In genomic region chr4:124632439-124632838, GRCh38 we compare ENCODE assay signal across 18 cellular contexts.
A peak's percentile ranks its signal among the peaks of the same experiment; 100 is the strongest.
DNase-seq lines count a peak whose midpoint lies in the region; ATAC-seq, FAIRE-seq and TF ChIP-seq lines count a peak whose summit lies in the region.
"Had no signal": no experiment of that assay in that cellular context is flagged by ENCODE, and none has a peak within 500 bp of the region (broad histone marks: within the 10 kb centered on the region; RNA-seq: fewer than 3 reads in every experiment).

No MANE protein-coding gene starts in this region.

- H3K27ac ChIP-seq in A673 (ENCODE audit: low read depth, low read length, poor library complexity, severe bottlenecking) (peak overlapping the region; percentile 67), HUES64 (ENCODE audit: low read depth, low read length) (peak overlapping the region; percentile 42; the same call in 1 of the 2 replicates), astrocyte (ENCODE audit: low read depth, low read length) (no peak overlapping the region), mesenchymal stem cell (ENCODE audit: low read length, poor library complexity, severe bottlenecking) (no peak overlapping the region)

- TF ChIP-seq CTCF in A673 (conservative IDR thresholded peaks at IDR 0.05; ENCODE audit: low read depth, low read length) (no peak), astrocyte (IDR thresholded peaks at IDR 0.05; ENCODE audit: insufficient read depth, low read depth, low read length) (no peak)

- H3K9me3 Mint-ChIP-seq in astrocyte (ENCODE audit: unreplicated experiment) = no peaks in the 10 kb centered on the region

- peaks cover 11% of the 10 kb centered on the region for H3K4me1 Mint-ChIP-seq in astrocyte (ENCODE audit: low read depth, unreplicated experiment)
- H3K4me1 Mint-ChIP-seq: B cell had no signal

- no peaks in the 10 kb centered on the region for H3K9me3 ChIP-seq in A673 (ENCODE audit: low read depth, low read length, poor library complexity, severe bottlenecking)
- no peaks in the 10 kb centered on the region for H3K9me3 ChIP-seq in HUES64 (ENCODE audit: insufficient read depth, low read depth, low read length)
- no peaks in the 10 kb centered on the region for H3K9me3 ChIP-seq in astrocyte (ENCODE audit: insufficient read depth, low read depth, low read length)
- H3K9me3 ChIP-seq in mesenchymal stem cell (ENCODE audit: control insufficient read depth, low read length) = no peaks in the 10 kb centered on the region

- no peak overlapping the region for H3K4me3 Mint-ChIP-seq in astrocyte (ENCODE audit: unreplicated experiment)
- H3K4me3 Mint-ChIP-seq: B cell; CD4-positive, alpha-beta T cell had no signal

- WGBS in HUES64 = 96% methylated on average over 5 of the region's 5 CpGs
- 100% methylated on average over 3 of the region's 5 CpGs for WGBS in mesenchymal stem cell

- H3K27me3 Mint-ChIP-seq in astrocyte (ENCODE audit: low read depth, unreplicated experiment) = no peaks in the 10 kb centered on the region
- H3K27me3 Mint-ChIP-seq: B cell; CD4-positive, alpha-beta T cell had no signal

- H2AFZ ChIP-seq in astrocyte (ENCODE audit: low read depth, low read length) = no peak overlapping the region
- no peak overlapping the region for H2AFZ ChIP-seq in mesenchymal stem cell (ENCODE audit: low read depth, low read length)

- H3K9ac ChIP-seq in HUES64 (ENCODE audit: low read depth, low read length) (no peak overlapping the region), astrocyte (ENCODE audit: low read length) (no peak overlapping the region), mesenchymal stem cell (ENCODE audit: low read length) (no peak overlapping the region)

- H3K79me2 ChIP-seq in astrocyte (ENCODE audit: insufficient read depth, low read length) = no peaks in the 10 kb centered on the region

- BruUV-seq in A673 (replicated peaks; lab: Mats Ljungman, UMichigan) = no TSS peak

- H3K4me2 ChIP-seq in astrocyte (ENCODE audit: low read length) (no peak overlapping the region), mesenchymal stem cell (ENCODE audit: low read length, poor library complexity, severe bottlenecking) (no peak overlapping the region)

- no peak overlapping the region for H2BK15ac ChIP-seq in mesenchymal stem cell (ENCODE audit: low read depth, poor library complexity, severe bottlenecking)

- intact Hi-C loops in A673 (cut with micrococcal nuclease; ENCODE audit: unreplicated experiment) = no loop called here

- H4K8ac ChIP-seq in mesenchymal stem cell (ENCODE audit: low read length) = no peak overlapping the region

- no peak overlapping the region for H2AK5ac ChIP-seq in mesenchymal stem cell (ENCODE audit: low read length, severe bottlenecking)

- peak overlapping the region; percentile 50 for H4K91ac ChIP-seq in mesenchymal stem cell (ENCODE audit: low read length)

- H2BK12ac ChIP-seq in mesenchymal stem cell (ENCODE audit: low read length in 2 of 2) = no peak overlapping the region

- H2BK5ac ChIP-seq in mesenchymal stem cell (ENCODE audit: low read depth, low read length, poor library complexity, severe bottlenecking) = no peak overlapping the region

- H3K27ac Mint-ChIP-seq in astrocyte (ENCODE audit: unreplicated experiment) = peak overlapping the region; percentile 41
- H3K27ac Mint-ChIP-seq: B cell; CD4-positive, alpha-beta T cell had no signal

- no peak overlapping the region for H3K4me3 ChIP-seq in A673 (ENCODE audit: low read depth, low read length, poor library complexity, severe bottlenecking)
- no peak overlapping the region for H3K4me3 ChIP-seq in HUES64 (ENCODE audit: low read length)
- H3K4me3 ChIP-seq in astrocyte (ENCODE audit: insufficient read depth, low read depth, low read length) = no peak overlapping the region
- H3K4me3 ChIP-seq in mesenchymal stem cell (ENCODE audit: insufficient read depth in 1 of 2, low read depth in 1 of 2, low read length in 2 of 2) = no peak overlapping the region

- H3K14ac ChIP-seq in mesenchymal stem cell (ENCODE audit: low read length in 2 of 2) = no peak overlapping the region

- H3K4me1 ChIP-seq in A673 (ENCODE audit: insufficient read depth, low read length, poor library complexity, severe bottlenecking) (peaks cover 29% of the 10 kb centered on the region), HUES64 (ENCODE audit: insufficient read depth, low read length) (peaks cover 55% of the 10 kb centered on the region), astrocyte (ENCODE audit: insufficient read depth, low read length) (peaks cover 7% of the 10 kb centered on the region), mesenchymal stem cell (ENCODE audit: control insufficient read depth, insufficient read depth, low read depth, low read length) (no peaks in the 10 kb centered on the region)

- no peaks in the 10 kb centered on the region for H3K36me3 ChIP-seq in A673 (ENCODE audit: insufficient read depth, low read length, poor library complexity, severe bottlenecking)
- no peaks in the 10 kb centered on the region for H3K36me3 ChIP-seq in HUES64 (ENCODE audit: insufficient read depth, low read length)
- no peaks in the 10 kb centered on the region for H3K36me3 ChIP-seq in astrocyte (ENCODE audit: insufficient read depth, low read length)
- H3K36me3 ChIP-seq in mesenchymal stem cell (ENCODE audit: control insufficient read depth in 1 of 2, insufficient read depth in 2 of 2, low read depth in 1 of 2, low read length in 2 of 2) = no peaks in the 10 kb centered on the region

- peak overlapping the region in 1 of 2 experiments; percentile 38 for H3K18ac ChIP-seq in mesenchymal stem cell (ENCODE audit: low read depth in 1 of 2, low read length in 2 of 2)

- H2BK120ac ChIP-seq in mesenchymal stem cell (ENCODE audit: low read depth, low read length) = no peak overlapping the region

- no peak overlapping the region for H3K23ac ChIP-seq in mesenchymal stem cell (ENCODE audit: low read length in 2 of 2)

- peaks cover 2% of the 10 kb centered on the region for H3K36me3 Mint-ChIP-seq in astrocyte (ENCODE audit: low read depth, unreplicated experiment)

- H3K27me3 ChIP-seq in A673 (replicated peaks; ENCODE audit: insufficient read depth, low read depth, low read length, poor library complexity) (no peaks in the 10 kb centered on the region), HUES64 (ENCODE audit: insufficient read depth, low read length) (no peaks in the 10 kb centered on the region), astrocyte (ENCODE audit: insufficient read depth, low read length) (no peaks in the 10 kb centered on the region), mesenchymal stem cell (ENCODE audit: control insufficient read depth in 1 of 2, insufficient read depth in 1 of 2, low read length in 2 of 2) (no peaks in the 10 kb centered on the region)

- H4K20me1 ChIP-seq in astrocyte (ENCODE audit: insufficient read depth, low read length) = no peaks in the 10 kb centered on the region

- POLR2A ChIA-PET in A673 (lab: Charles Lee; ENCODE audit: low non-redundant PET) = no interaction called here

- CTCF ChIA-PET in A673 (lab: Charles Lee) = no interaction called here

- no peak for FAIRE-seq in astrocyte (lab: Jason Lieb, UNC)
- FAIRE-seq: A204.1, D721Med had no signal

- DNase-seq in A673 (ENCODE audit: low spot score) = no peak
- DNase-seq in astrocyte (ENCODE audit: low read depth) = no peak
- no peak for DNase-seq in mesenchymal stem cell
- no peak for DNase-seq in AG08396 (ENCODE audit: low spot score)
- no peak for DNase-seq in NCI-H2107 treated with DMSO at 0.1 percent for 48 hours (lab: John Stamatoyannopoulos, UW; ENCODE audit: unreplicated experiment)
- no peak for DNase-seq in NCI-H2029 (lab: John Stamatoyannopoulos, UW)
- DNase-seq: CD4-positive, alpha-beta T cell; DND-41; NCI-H1436 treated with DMSO at 0.1 percent for 48 hours; NCI-H2081 treated with DMSO at 0.1 percent for 48 hours; NCI-H2227 treated with DMSO at 0.1 percent for 48 hours; NCI-H524 treated with DMSO at 0.1 percent for 48 hours; NK-92 treated with Interleukin-12 subunit alpha and Interleukin-12 subunit beta, amount 100 ng/mL, for 24 hours had no signal

- H3K4ac ChIP-seq in mesenchymal stem cell (ENCODE audit: low read depth in 1 of 2, low read length in 2 of 2) = no peak overlapping the region

- ATAC-seq in GM18907 (IDR thresholded peaks at IDR 0.05; ENCODE audit: unreplicated experiment) = no peak

- H3K79me1 ChIP-seq in mesenchymal stem cell (replicated peaks; ENCODE audit: low read length, poor library complexity, severe bottlenecking) = no peaks in the 10 kb centered on the region

Comparison
In these comparisons a context has a peak if more than half of its experiments do, and no peak if none do; other contexts are left out.
1. H3K27ac ChIP-seq: peak in A673 (single experiment) and HUES64 (single experiment); none in astrocyte (single experiment) and mesenchymal stem cell (single experiment).